Comparison of ENCODE assay signal across 2 cellular contexts in genomic region chrX:102696303-102696702, GRCh38.
A peak's percentile ranks its signal among the peaks of the same experiment; 100 is the strongest.
TF ChIP-seq lines count a peak whose summit lies in the region.

No MANE protein-coding gene starts in this region.

TF ChIP-seq in HepG2, 621 proteins besides CTCF, POLR2A, EP300 and RAD21:
- TF ChIP-seq NCOA5 (CRISPR knock-in tag; IDR thresholded peaks at IDR 0.05): no peak
- no peak for TF ChIP-seq ZFX (CRISPR knock-in tag; IDR thresholded peaks at IDR 0.05; ENCODE audit: low read depth)
- no peak for TF ChIP-seq XRCC5 (optimal IDR thresholded peaks at IDR 0.05; ENCODE audit: low read length)
- TF ChIP-seq HNF1B (CRISPR knock-in tag; IDR thresholded peaks at IDR 0.05): no peak
- peak in 1 of 2 experiments; percentile 75; a peak in 2 of 4 replicates for TF ChIP-seq MAFK (conservative IDR thresholded peaks at IDR 0.05 in 1 of 2, IDR thresholded peaks at IDR 0.05 in 1 of 2; ENCODE audit: low read length in 2 of 2)
- peak; percentile 61; the same call in 1 of the 2 replicates for TF ChIP-seq MAFF (IDR thresholded peaks at IDR 0.05; ENCODE audit: low read depth, low read length)

TF ChIP-seq in K562, 482 proteins besides CTCF, POLR2A, EP300 and RAD21:
- peak; percentile 60 for TF ChIP-seq C11orf30 (IDR thresholded peaks at IDR 0.05; ENCODE audit: low read depth)
- peak; percentile 83 for TF ChIP-seq ZNF316 (IDR thresholded peaks at IDR 0.05)
- peak; percentile 50; the same call in 1 of the 2 replicates for TF ChIP-seq MAFK (IDR thresholded peaks at IDR 0.05; ENCODE audit: low read length)
- no peak for TF ChIP-seq ZNF445 (CRISPR knock-in tag; IDR thresholded peaks at IDR 0.05; ENCODE audit: low read depth)
- peak; percentile 38; the same call in 1 of the 2 replicates for TF ChIP-seq MAFF (IDR thresholded peaks at IDR 0.05; ENCODE audit: low read length)
